1 cellular context compared by ENCODE assay signal in genomic region chr9:135821733-135822382, GRCh38.
TF ChIP-seq lines count a peak whose summit lies in the region.

No MANE protein-coding gene starts in this region.

TF ChIP-seq in K562, 482 proteins besides CTCF, POLR2A, EP300 and RAD21 (continued from another document):
- TF ChIP-seq AFF1 (IDR thresholded peaks at IDR 0.05; ENCODE audit: low read depth in 1 of 2, partially characterized antibody in 2 of 2) (no peak), ZFP30 (CRISPR knock-in tag; IDR thresholded peaks at IDR 0.05; ENCODE audit: borderline replicate concordance) (no peak), POLR2H (tag; IDR thresholded peaks at IDR 0.05; ENCODE audit: low read depth) (no peak), ZNF589 (CRISPR knock-in tag; IDR thresholded peaks at IDR 0.05; ENCODE audit: low read depth) (no peak), IRF9 (tag; IDR thresholded peaks at IDR 0.05) (no peak), KLF1 (tag; IDR thresholded peaks at IDR 0.05) (no peak), POLR2AphosphoS5 (IDR thresholded peaks at IDR 0.05; ENCODE audit: control insufficient read depth, insufficient read depth, low read depth, low read length) (no peak), ETV5 (CRISPR knock-in tag; IDR thresholded peaks at IDR 0.05; ENCODE audit: low read depth) (no peak), CHCHD3 (CRISPR knock-in tag; IDR thresholded peaks at IDR 0.05) (no peak), MNT (conservative IDR thresholded peaks at IDR 0.05) (no peak), TFAP4 (CRISPR knock-in tag; IDR thresholded peaks at IDR 0.05; ENCODE audit: borderline replicate concordance) (no peak), ZC3H11A (IDR thresholded peaks at IDR 0.05; ENCODE audit: low read depth, low read length) (no peak), JUNB (CRISPR knock-in tag; conservative IDR thresholded peaks at IDR 0.05) (no peak), RERE (CRISPR knock-in tag; IDR thresholded peaks at IDR 0.05; ENCODE audit: borderline replicate concordance) (no peak), MITF (IDR thresholded peaks at IDR 0.05) (no peak)
